ENCODE assay signal across 8 cellular contexts in genomic region chr17:42608692-42609181, GRCh38. TPM values are rescaled to one million over a fixed set of nuclear protein-coding genes. Genes with fewer than 3 reads are reported as not detected.
DNase-seq lines count a peak whose midpoint lies in the region; ATAC-seq, FAIRE-seq and TF ChIP-seq lines count a peak whose summit lies in the region.

No MANE protein-coding gene starts in this region.

- peak overlapping the region; percentile 76 to 79 for H3K4me3 ChIP-seq in ascending aorta

- no peak for FAIRE-seq in GM12892 (lab: Jason Lieb, UNC)

- H3K36me3 ChIP-seq in ascending aorta = peaks cover 9 to 11% of the 10 kb centered on the region in 2 donors

- H3K9me3 ChIP-seq in ascending aorta = no peaks in the 10 kb centered on the region

- no peaks in the 10 kb centered on the region for H3K4me1 Mint-ChIP-seq in Calu3 (ENCODE audit: low read depth, unreplicated experiment)
- peaks cover 21 to 53% of the 10 kb centered on the region in 2 donors for H3K4me1 Mint-ChIP-seq in stimulated activated naive B cell treated with anti-CD40 and anti-IgM and Interleukin-4, amounts not matched to agents 10 μg/mL and 1 μg/mL and 100 μg/mL, for 72 hours

- peak overlapping the region; percentile 88 for H3K4me3 Mint-ChIP-seq in Calu3 (ENCODE audit: low read depth, unreplicated experiment)
- H3K4me3 Mint-ChIP-seq in stimulated activated naive B cell treated with anti-CD40 and anti-IgM and Interleukin-4, amounts not matched to agents 10 μg/mL and 1 μg/mL and 100 μg/mL, for 72 hours = peak overlapping the region; percentile 98 to 99

- H3K27me3 Mint-ChIP-seq in Calu3 (ENCODE audit: unreplicated experiment) = no peaks in the 10 kb centered on the region
- no peaks in the 10 kb centered on the region for H3K27me3 Mint-ChIP-seq in stimulated activated naive B cell treated with anti-CD40 and anti-IgM and Interleukin-4, amounts not matched to agents 10 μg/mL and 1 μg/mL and 100 μg/mL, for 72 hours

- no peaks in the 10 kb centered on the region for H3K9me3 Mint-ChIP-seq in Calu3 (ENCODE audit: low read depth, unreplicated experiment)
- H3K9me3 Mint-ChIP-seq in stimulated activated naive B cell treated with anti-CD40 and anti-IgM and Interleukin-4, amounts not matched to agents 10 μg/mL and 1 μg/mL and 100 μg/mL, for 72 hours = no peaks in the 10 kb centered on the region

- H3K27ac Mint-ChIP-seq in Calu3 (ENCODE audit: unreplicated experiment) = peak overlapping the region; percentile 75
- peak overlapping the region; percentile 96 for H3K27ac Mint-ChIP-seq in stimulated activated naive B cell treated with anti-CD40 and anti-IgM and Interleukin-4, amounts not matched to agents 10 μg/mL and 1 μg/mL and 100 μg/mL, for 72 hours

- CTCF ChIA-PET in Calu3 (lab: Charles Lee) = interaction anchor here (1.0 to 3.0 kb wide), 14 partner anchors 9 to 165 kb away, joined by 3 to 36 read pairs (median 6); partner anchors contain the start of genes CCR10, PLEKHH3, PSMC3IP and VPS25

- peak overlapping the region; percentile 89 to 92 for H3K27ac ChIP-seq in ascending aorta

- H3K36me3 Mint-ChIP-seq in Calu3 (ENCODE audit: insufficient read depth, unreplicated experiment) = peaks cover 39% of the 10 kb centered on the region
- peaks cover 23 to 33% of the 10 kb centered on the region in 2 donors for H3K36me3 Mint-ChIP-seq in stimulated activated naive B cell treated with anti-CD40 and anti-IgM and Interleukin-4, amounts not matched to agents 10 μg/mL and 1 μg/mL and 100 μg/mL, for 72 hours

- intact Hi-C loops in Calu3 (cut with micrococcal nuclease; ENCODE audit: unreplicated experiment) (loop anchor here (5.0 kb wide), 1 partner anchor 69 kb away; the partner anchor contains the start of gene PLEKHH3), ascending aorta (cut with DNase I) (loop anchor here (1.0 kb wide), 2 partner anchors 51 to 70 kb away; partner anchors contain the start of gene TUBG2)

- ATAC-seq in GM21529 (IDR thresholded peaks at IDR 0.05; ENCODE audit: unreplicated experiment) = peak; percentile 42
- ATAC-seq in stimulated activated naive B cell treated with anti-CD40 and anti-IgM and Interleukin-4, amounts not matched to agents 10 μg/mL and 1 μg/mL and 100 μg/mL, for 72 hours (replicated peaks) = peak; percentile 68 to 71

- H3K27me3 ChIP-seq in ascending aorta = no peaks in the 10 kb centered on the region

- no peak for TF ChIP-seq POLR2A in GM12892 (IDR thresholded peaks at IDR 0.05; ENCODE audit: low read depth, low read length)

- DNase-seq in Calu3 (no peak), M059J (ENCODE audit: low read depth) (peak; percentile 13), ascending aorta (ENCODE audit: low spot score in 2 of 2) (no peak), iris pigment epithelial cell (ENCODE audit: low read depth) (peak; percentile 11), COR-L47 (lab: John Stamatoyannopoulos, UW) (no peak), GM12892 (ENCODE audit: insufficient read length) (no peak)
- DNase-seq in stimulated activated naive B cell treated with anti-CD40 and anti-IgM and Interleukin-4, amounts not matched to agents 10 μg/mL and 1 μg/mL and 100 μg/mL, for 72 hours = no peak

- no TSS peak for BruUV-seq in Calu3 (replicated peaks; lab: Mats Ljungman, UMichigan)

- peaks cover 6 to 29% of the 10 kb centered on the region in 2 donors for H3K4me1 ChIP-seq in ascending aorta

- TF ChIP-seq CTCF in Calu3 (IDR thresholded peaks at IDR 0.05; ENCODE audit: unreplicated experiment) = no peak
- TF ChIP-seq CTCF in ascending aorta (IDR thresholded peaks at IDR 0.05) = no peak

RNA-seq across cellular contexts. Expression of gene RETREG3, which starts 0.4 kb away (rescaled TPM):
- 71.2 and 80.6 TPM in 2 replicates for total RNA-seq in Calu3 (2022)
- total RNA-seq in M059J (2014; rRNA removed; shearing (Covaris generic)) = 38.7 and 41.9 TPM in 2 replicates
- 51.3 TPM for total RNA-seq in ascending aorta
- 17.7 TPM for polyA plus RNA-seq in GM12892 (2012; ENCODE audit: missing spikeins)

RNA-seq across cellular contexts. Expression of gene TUBG1, which starts 0.7 kb away (rescaled TPM):
- total RNA-seq in Calu3 (2022) (130 and 133 TPM in 2 replicates), ascending aorta (10.5 TPM)
- total RNA-seq in M059J (2014; rRNA removed; shearing (Covaris generic)) = 148 and 168 TPM in 2 replicates
- polyA plus RNA-seq in GM12892 (2012; ENCODE audit: missing spikeins) = 70.7 TPM

RNA-seq across cellular contexts. Expression of gene PSMC3IP, which starts 31.2 kb away (rescaled TPM):
- total RNA-seq in Calu3 (2022) (31.8 and 32.4 TPM in 2 replicates), ascending aorta (2.9 TPM)
- 16.0 and 23.2 TPM in 2 replicates for total RNA-seq in M059J (2014; rRNA removed; shearing (Covaris generic))
- 12.3 TPM for polyA plus RNA-seq in GM12892 (2012; ENCODE audit: missing spikeins)

RNA-seq across cellular contexts. Expression of gene MLX, which starts 41.8 kb away (rescaled TPM):
- total RNA-seq in Calu3 (2022) (65.0 and 69.8 TPM in 2 replicates), ascending aorta (15.8 TPM)
- total RNA-seq in M059J (2014; rRNA removed; shearing (Covaris generic)) = 39.1 and 42.6 TPM in 2 replicates
- polyA plus RNA-seq in GM12892 (2012; ENCODE audit: missing spikeins) = 35.1 TPM

RNA-seq across cellular contexts. Expression of gene COASY, which starts 46.8 kb away (rescaled TPM):
- total RNA-seq in Calu3 (2022) = 159 and 163 TPM in 2 replicates
- 31.3 and 33.0 TPM in 2 replicates for total RNA-seq in M059J (2014; rRNA removed; shearing (Covaris generic))
- total RNA-seq in ascending aorta = 10.9 TPM
- polyA plus RNA-seq in GM12892 (2012; ENCODE audit: missing spikeins) = 40.8 TPM

Comparison
In these comparisons a context has a peak if more than half of its experiments do, and no peak if none do; other contexts are left out.
1. DNase-seq: peak in M059J (single experiment) and iris pigment epithelial cell (single experiment); none in Calu3 (single experiment), ascending aorta (0 of 2), stimulated activated naive B cell treated with anti-CD40 and anti-IgM and Interleukin-4, amounts not matched to agents 10 μg/mL and 1 μg/mL and 100 μg/mL, for 72 hours (single experiment), COR-L47 (single experiment) and GM12892 (single experiment).
2. RNA of gene TUBG1, which starts 0.7 kb away (total RNA-seq): 148 to 168 TPM in M059J and 130 to 133 TPM in Calu3; 10.5 TPM in ascending aorta (single experiment); every median in the first group is over 10 times any median in the second.